8 cellular contexts compared by ENCODE assay signal in genomic region chr3:103440539-103441113, GRCh38.
A peak's percentile ranks its signal among the peaks of the same experiment; 100 is the strongest.
DNase-seq lines count a peak whose midpoint lies in the region; ATAC-seq and TF ChIP-seq lines count a peak whose summit lies in the region.

No MANE protein-coding gene starts in this region.

- DNase-seq in M059J (ENCODE audit: low read depth) (peak; percentile 14), kidney glomerular epithelial cell (lab: John Stamatoyannopoulos, UW) (peak; percentile 1), glomerular visceral epithelial cell (ENCODE audit: extremely low spot score) (no peak)
- no peak for DNase-seq in stimulated activated effector memory CD8-positive, alpha-beta T cell treated with anti-CD3 and anti-CD28 coated beads, Interleukin-12 subunit alpha, Interleukin-12 subunit beta, amount 100 ng/mL, for 72 hours (ENCODE audit: low spot score in 2 of 2)
- no peak for DNase-seq in activated effector memory CD4-positive, alpha-beta T cell treated with anti-CD3 and anti-CD28 coated beads, Interleukin-2, amount 50 U/mL, for 16 hours

- peak; percentile 85 for ATAC-seq in GM18505 (IDR thresholded peaks at IDR 0.05; ENCODE audit: unreplicated experiment)
- peak; percentile 58 for ATAC-seq in HG02571 (IDR thresholded peaks at IDR 0.05; ENCODE audit: unreplicated experiment)
- no peak for ATAC-seq in GM18873 (IDR thresholded peaks at IDR 0.05; ENCODE audit: low FRiP score, unreplicated experiment)
- ATAC-seq in stimulated activated effector memory CD8-positive, alpha-beta T cell treated with anti-CD3 and anti-CD28 coated beads, Interleukin-12 subunit alpha, Interleukin-12 subunit beta, amount 100 ng/mL, for 72 hours, result no peak

- TF ChIP-seq POLR2A in GM18505 (IDR thresholded peaks at IDR 0.05; ENCODE audit: borderline replicate concordance, extremely low read depth, insufficient read depth, insufficient read length), result no peak

- H3K4me1 Mint-ChIP-seq in stimulated activated effector memory CD8-positive, alpha-beta T cell treated with anti-CD3 and anti-CD28 coated beads, Interleukin-12 subunit alpha, Interleukin-12 subunit beta, amount 100 ng/mL, for 72 hours, result no peaks in the 10 kb centered on the region

- H3K36me3 Mint-ChIP-seq in stimulated activated effector memory CD8-positive, alpha-beta T cell treated with anti-CD3 and anti-CD28 coated beads, Interleukin-12 subunit alpha, Interleukin-12 subunit beta, amount 100 ng/mL, for 72 hours, result no peaks in the 10 kb centered on the region

- H3K9me3 Mint-ChIP-seq in stimulated activated effector memory CD8-positive, alpha-beta T cell treated with anti-CD3 and anti-CD28 coated beads, Interleukin-12 subunit alpha, Interleukin-12 subunit beta, amount 100 ng/mL, for 72 hours, result peaks cover 9% of the 10 kb centered on the region

- no peak overlapping the region for H3K4me3 Mint-ChIP-seq in stimulated activated effector memory CD8-positive, alpha-beta T cell treated with anti-CD3 and anti-CD28 coated beads, Interleukin-12 subunit alpha, Interleukin-12 subunit beta, amount 100 ng/mL, for 72 hours

- no peak overlapping the region for H3K27ac Mint-ChIP-seq in stimulated activated effector memory CD8-positive, alpha-beta T cell treated with anti-CD3 and anti-CD28 coated beads, Interleukin-12 subunit alpha, Interleukin-12 subunit beta, amount 100 ng/mL, for 72 hours

Comparison
In these comparisons a context has a peak if more than half of its experiments do, and no peak if none do; other contexts are left out.
1. ATAC-seq: peak in GM18505 (single experiment) and HG02571 (single experiment); none in GM18873 (single experiment) and stimulated activated effector memory CD8-positive, alpha-beta T cell treated with anti-CD3 and anti-CD28 coated beads, Interleukin-12 subunit alpha, Interleukin-12 subunit beta, amount 100 ng/mL, for 72 hours (single experiment).
2. DNase-seq: peak in M059J (single experiment) and kidney glomerular epithelial cell (single experiment); none in glomerular visceral epithelial cell (single experiment), stimulated activated effector memory CD8-positive, alpha-beta T cell treated with anti-CD3 and anti-CD28 coated beads, Interleukin-12 subunit alpha, Interleukin-12 subunit beta, amount 100 ng/mL, for 72 hours (0 of 2) and activated effector memory CD4-positive, alpha-beta T cell treated with anti-CD3 and anti-CD28 coated beads, Interleukin-2, amount 50 U/mL, for 16 hours (single experiment).